Comparison of ENCODE assay signal across 1 cellular context in genomic region chr9:96483733-96484240, GRCh38.
TF ChIP-seq lines count a peak whose summit lies in the region.

No MANE protein-coding gene starts in this region.

TF ChIP-seq in GM12878, 131 proteins besides CTCF, POLR2A, EP300 and RAD21:
- TF ChIP-seq DPF2 (IDR thresholded peaks at IDR 0.05) (no peak), FOXK2 (IDR thresholded peaks at IDR 0.05) (no peak), PML (IDR thresholded peaks at IDR 0.05; ENCODE audit: low read length) (no peak), MEF2B (IDR thresholded peaks at IDR 0.05; ENCODE audit: partially characterized antibody, poor library complexity, severe bottlenecking) (no peak), CEBPB (IDR thresholded peaks at IDR 0.05; ENCODE audit: borderline replicate concordance in 1 of 2, low read depth in 2 of 2, low read length in 2 of 2) (no peak), SPI1 (IDR thresholded peaks at IDR 0.05; ENCODE audit: borderline replicate concordance, insufficient read depth, low read depth, low read length) (no peak), FOS (IDR thresholded peaks at IDR 0.05; ENCODE audit: borderline replicate concordance, extremely low read depth, insufficient read length) (no peak), E2F4 (IDR thresholded peaks at IDR 0.05; ENCODE audit: low read depth, low read length) (no peak), BACH1 (IDR thresholded peaks at IDR 0.05; ENCODE audit: borderline replicate concordance) (no peak), ATF3 (IDR thresholded peaks at IDR 0.05; ENCODE audit: borderline replicate concordance, extremely low read depth, low read depth, low read length) (no peak), HCFC1 (IDR thresholded peaks at IDR 0.05; ENCODE audit: low read length) (no peak), NFXL1 (IDR thresholded peaks at IDR 0.05; ENCODE audit: borderline replicate concordance) (no peak), MXI1 (IDR thresholded peaks at IDR 0.05; ENCODE audit: low read depth, low read length) (no peak)
